In the genomic region with DNA sequence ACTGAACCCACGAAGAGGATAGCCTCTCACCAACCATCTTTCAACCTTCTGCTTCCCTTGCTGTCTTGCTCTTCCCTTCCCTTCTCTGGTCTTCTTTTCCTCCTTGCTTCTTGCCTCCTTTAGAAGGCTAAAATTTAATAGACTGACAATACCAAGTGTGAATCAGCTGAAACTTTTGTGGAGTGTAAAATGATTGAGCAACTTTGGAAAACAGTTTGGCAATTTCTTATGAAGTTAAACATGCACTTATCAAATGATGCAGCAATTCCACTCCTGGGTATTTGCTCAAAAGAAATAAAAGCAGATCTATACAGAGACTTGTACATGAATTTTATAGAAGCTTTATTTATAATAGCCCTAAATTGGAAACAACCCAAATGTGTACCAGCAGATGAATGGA, we compare ENCODE assay signal across 20 cellular contexts. TPM values are rescaled to one million over a fixed set of nuclear protein-coding genes. Genes with fewer than 3 reads are reported as not detected.
DNase-seq lines count a peak whose midpoint lies in the region; TF ChIP-seq lines count a peak whose summit lies in the region.
"Had no signal": no experiment of that assay in that cellular context is flagged by ENCODE, and none has a peak within 500 bp of the region (broad histone marks: within the 10 kb centered on the region; RNA-seq: fewer than 3 reads in every experiment).

No MANE protein-coding gene starts in this region.

- no peak overlapping the region for H3K4me2 ChIP-seq in mammary epithelial cell (ENCODE audit: insufficient read depth, low read depth, low read length)

- in situ Hi-C loops in mammary epithelial cell (cut with MboI; ENCODE audit: low sequenced_read_pairs in 2 of 2) (no loop called here), GM13976 (cut with MboI; ENCODE audit: low sequenced_read_pairs, unreplicated experiment) (no loop called here)

- no peak overlapping the region for H3K27ac Mint-ChIP-seq in MCF 10A (ENCODE audit: low read depth, unreplicated experiment)
- H3K27ac Mint-ChIP-seq: HFFc6 had no signal

- no peak overlapping the region for H2AFZ ChIP-seq in mammary epithelial cell (ENCODE audit: low read depth, low read length)

- no peak overlapping the region for H3K9ac ChIP-seq in mammary epithelial cell (ENCODE audit: insufficient read depth, low read length)

- no peaks in the 10 kb centered on the region for H4K20me1 ChIP-seq in mammary epithelial cell (ENCODE audit: insufficient read depth, low read length)

- H3K4me3 ChIP-seq in mammary epithelial cell (replicated peaks in 1 of 3; ENCODE audit: insufficient read depth in 1 of 3, low read depth in 2 of 3, low read length in 3 of 3) = no peak overlapping the region
- H3K4me3 ChIP-seq in cardiac fibroblast (replicated peaks in 1 of 2; ENCODE audit: low read depth in 2 of 2, low read length in 2 of 2) = no peak overlapping the region
- H3K4me3 ChIP-seq in fibroblast of villous mesenchyme (ENCODE audit: low read depth, low read length) = no peak overlapping the region
- H3K4me3 ChIP-seq in adrenal gland = no peak overlapping the region
- H3K4me3 ChIP-seq: SJCRH30 had no signal

- H3K4me1 Mint-ChIP-seq in MCF 10A (ENCODE audit: insufficient read depth, unreplicated experiment) = peaks cover 6% of the 10 kb centered on the region

- H3K36me3 Mint-ChIP-seq in MCF 10A (ENCODE audit: insufficient read depth, unreplicated experiment) = no peaks in the 10 kb centered on the region

- no TSS peak for BruUV-seq in MCF 10A (replicated peaks; lab: Mats Ljungman, UMichigan)
- no TSS peak for BruUV-seq in mammary epithelial cell (replicated peaks; lab: Mats Ljungman, UMichigan)

- no peaks in the 10 kb centered on the region for H3K79me2 ChIP-seq in mammary epithelial cell (ENCODE audit: insufficient read depth, low read length)

- TF ChIP-seq POLR2A in adrenal gland (IDR thresholded peaks at IDR 0.05) = no peak

- H3K9me3 Mint-ChIP-seq in MCF 10A (ENCODE audit: unreplicated experiment) = peaks cover 14% of the 10 kb centered on the region
- H3K9me3 Mint-ChIP-seq: HFFc6 had no signal

- H3K36me3 ChIP-seq in mammary epithelial cell (ENCODE audit: insufficient read depth, low read length) (no peaks in the 10 kb centered on the region), adrenal gland (replicated peaks in 1 of 2) (no peaks in the 10 kb centered on the region)
- H3K36me3 ChIP-seq: SJCRH30 had no signal

- peaks cover 10% of the 10 kb centered on the region for H3K4me1 ChIP-seq in mammary epithelial cell (ENCODE audit: insufficient read depth, low read length)
- H3K4me1 ChIP-seq in adrenal gland (replicated peaks in 1 of 2) = no peaks in the 10 kb centered on the region
- H3K4me1 ChIP-seq: SJCRH30 had no signal

- dilution Hi-C loops in mammary epithelial cell (cut with HindIII; ENCODE audit: low sequenced_read_pairs) = no loop called here

- H3K27me3 Mint-ChIP-seq in MCF 10A (ENCODE audit: insufficient read depth, unreplicated experiment) = no peaks in the 10 kb centered on the region

- H3K9me3 ChIP-seq in mammary epithelial cell (replicated peaks; ENCODE audit: insufficient read depth, low read length) (no peaks in the 10 kb centered on the region), adrenal gland (replicated peaks in 1 of 3) (no peaks in the 10 kb centered on the region)

- H3K27me3 ChIP-seq in mammary epithelial cell (ENCODE audit: insufficient read depth, low read length) (no peaks in the 10 kb centered on the region), adrenal gland (no peaks in the 10 kb centered on the region)
- H3K27me3 ChIP-seq: SJCRH30 had no signal

- POLR2A ChIA-PET in MCF 10A (lab: Yijun Ruan, JAX) = interaction anchor here (1.1 to 2.8 kb wide), 5 partner anchors 9 to 34 kb away, joined by 3 to 14 read pairs (median 4); no protein-coding TSS in a partner anchor

- intact Hi-C loops in MCF 10A (cut with micrococcal nuclease) (no loop called here), mammary epithelial cell (cut with micrococcal nuclease) (no loop called here), adrenal gland (cut with DNase I) (no loop called here)

- TF ChIP-seq CTCF in MCF 10A (IDR thresholded peaks at IDR 0.05; ENCODE audit: unreplicated experiment) (no peak), mammary epithelial cell (conservative IDR thresholded peaks at IDR 0.05 in 1 of 2, IDR thresholded peaks at IDR 0.05 in 1 of 2; ENCODE audit: extremely low read depth in 1 of 2, insufficient read depth in 1 of 2, low read depth in 1 of 2, low read length in 2 of 2) (no peak), cardiac fibroblast (IDR thresholded peaks at IDR 0.05; ENCODE audit: low read depth, low read length) (no peak), fibroblast of villous mesenchyme (IDR thresholded peaks at IDR 0.05; ENCODE audit: insufficient read depth, low read depth, low read length) (no peak), adrenal gland (IDR thresholded peaks at IDR 0.05) (no peak), GM13976 (IDR thresholded peaks at IDR 0.05; ENCODE audit: borderline replicate concordance, control extremely low read depth, extremely low read depth, insufficient read depth, missing control alignments) (no peak)

- DNase-seq in MCF 10A (ENCODE audit: unreplicated experiment) = peak; percentile 64
- DNase-seq in mammary epithelial cell = no peak
- DNase-seq in cardiac fibroblast (ENCODE audit: low read depth in 2 of 2) = peak; percentile 35 to 68
- DNase-seq in fibroblast of villous mesenchyme (ENCODE audit: low read depth) = peak; percentile 60
- no peak for DNase-seq in adrenal gland
- DNase-seq in NCI-H2107 (lab: John Stamatoyannopoulos, UW) = no peak
- no peak for DNase-seq in GM13976 (ENCODE audit: low spot score)
- DNase-seq: GF-D8, HFFc6, Kasumi-1, NCI-H1436, NCI-H2029, NCI-H510A, NCI-H82, PC-3, SJCRH30 had no signal

- 75% methylated on average over 1 of the region's 1 CpG for WGBS in mammary epithelial cell (ENCODE audit: low coverage, missing lambda C conversion rate)
- WGBS in adrenal gland, 4 donors = 73 to 89% (median 79%) methylated on average over 1 of the region's 1 CpG

- CTCF ChIA-PET in MCF 10A (lab: Yijun Ruan, JAX) (interaction anchor here (0.6 to 1.6 kb wide), 3 partner anchors 19 to 724 kb away, joined by 3 to 5 read pairs (median 5); no protein-coding TSS in a partner anchor), mammary epithelial cell (lab: Charles Lee; ENCODE audit: low non-redundant PET) (no interaction called here)

- H3K27ac ChIP-seq in mammary epithelial cell (ENCODE audit: insufficient read depth, low read depth, low read length) = no peak overlapping the region
- no peak overlapping the region for H3K27ac ChIP-seq in adrenal gland
- H3K27ac ChIP-seq: C4-2B, SJCRH30 had no signal

- no peak overlapping the region for H3K4me3 Mint-ChIP-seq in MCF 10A (ENCODE audit: unreplicated experiment)
- H3K4me3 Mint-ChIP-seq: HFFc6 had no signal

RNA-seq across cellular contexts. Expression of gene KRT86, which starts 3.3 kb away (rescaled TPM):
- total RNA-seq in MCF 10A (2022) (37.8 and 45.1 TPM in 2 replicates), mammary epithelial cell (10 to 100 TPM in 1 of 2 donors, 1 to 10 TPM in 1; 6.3 to 34.9 TPM), fibroblast of villous mesenchyme (under 0.01 TPM in 1 of 2 replicates, not detected in the other), adrenal gland (1 to 10 TPM in 5 of 8 donors, under 1 TPM in 3; 0.69 to 6.2 (median 1.4) TPM)
- polyA plus RNA-seq in mammary epithelial cell (8.6 TPM), adrenal gland (1 to 10 TPM in 1 of 3 donors, under 1 TPM in 1, not detected in 1; 0.61 to 1.4 TPM)
- polyA minus RNA-seq in mammary epithelial cell = 0.72 TPM

RNA-seq across cellular contexts. Expression of gene KRT81, which starts 20.2 kb away (rescaled TPM):
- total RNA-seq in MCF 10A (2022) (2,023 and 2,244 TPM in 2 replicates), mammary epithelial cell (100 to 1,000 TPM; 176 to 903 TPM), fibroblast of villous mesenchyme (not detected in 2 replicates), adrenal gland (under 1 TPM in 2 of 8 donors, not detected in 6; 0.25 to 0.42 TPM)
- polyA plus RNA-seq in mammary epithelial cell (90.5 TPM), adrenal gland (not detected)
- polyA minus RNA-seq in mammary epithelial cell = 21.9 TPM
- total RNA-seq: HT-29 had no signal

RNA-seq across cellular contexts. Expression of gene KRT7, which starts 38.1 kb away (rescaled TPM):
- total RNA-seq in MCF 10A (2022) (2,379 and 3,360 TPM in 2 replicates), mammary epithelial cell (1,000 to 10,000 TPM; 2,215 to 3,387 TPM), fibroblast of villous mesenchyme (20.6 and 36.7 TPM in 2 replicates), adrenal gland (10 to 100 TPM in 2 of 8 donors, 1 to 10 TPM in 6; 1.3 to 13.5 (median 8.4) TPM)
- polyA plus RNA-seq in mammary epithelial cell (3,281 TPM), adrenal gland (10 to 100 TPM in 2 of 3 donors, 1 to 10 TPM in 1; 2.1 to 34.8 (median 12.1) TPM)
- 4,390 TPM for polyA minus RNA-seq in mammary epithelial cell

RNA-seq across cellular contexts. Expression of gene KRT83, which starts 50.0 kb away (rescaled TPM):
- total RNA-seq in MCF 10A (2022) (12.2 and 14.5 TPM in 2 replicates), mammary epithelial cell (1 to 10 TPM in 1 of 2 donors, not detected in 1; 9.0 TPM), fibroblast of villous mesenchyme (not detected in 2 replicates), adrenal gland (not detected)
- polyA plus RNA-seq in mammary epithelial cell (0.07 TPM), adrenal gland (not detected)
- polyA minus RNA-seq in mammary epithelial cell = not detected
- total RNA-seq: Daoy, H4, HFFc6, SJCRH30 had no signal

Comparison
In these comparisons a context has a peak if more than half of its experiments do, and no peak if none do; other contexts are left out.
1. DNase-seq: peak in MCF 10A (single experiment), cardiac fibroblast (2 of 2) and fibroblast of villous mesenchyme (single experiment); none in mammary epithelial cell (single experiment), adrenal gland (0 of 7), NCI-H2107 (single experiment) and GM13976 (single experiment).
2. RNA of gene KRT81, which starts 20.2 kb away (total RNA-seq): 2,023 to 2,244 TPM in MCF 10A and 176 to 903 TPM in mammary epithelial cell; not detected in fibroblast of villous mesenchyme and 0.25 to 0.42 TPM in adrenal gland; every median in the first group is over 100 times any median in the second.
3. RNA of gene KRT7, which starts 38.1 kb away (total RNA-seq): 2,215 to 3,387 TPM in mammary epithelial cell and 2,379 to 3,360 TPM in MCF 10A; 20.6 to 36.7 TPM in fibroblast of villous mesenchyme and 1.3 to 13.5 TPM in adrenal gland; every median in the first group is over 10 times any median in the second.